In the genomic region with DNA sequence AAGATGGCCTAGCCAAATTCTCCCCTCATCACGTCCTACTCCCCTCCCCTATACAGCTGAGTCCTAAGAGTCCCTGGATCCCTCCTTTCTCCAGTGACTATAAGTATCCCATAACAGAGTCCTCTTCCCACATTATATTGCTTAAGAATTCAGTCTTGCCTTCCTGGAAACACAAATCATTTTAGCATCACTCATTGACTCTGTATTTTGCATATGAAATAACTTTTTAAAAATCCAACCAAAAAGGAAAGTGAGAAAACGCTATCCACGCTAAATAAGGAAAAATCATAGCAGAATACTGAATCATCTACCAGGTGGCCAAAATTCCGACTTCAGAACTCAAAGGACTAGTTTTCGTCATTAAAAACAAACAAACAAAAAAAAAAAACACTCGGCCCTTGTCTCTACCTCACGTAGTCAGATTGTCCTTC, we compare ENCODE assay signal across 9 cellular contexts.
A peak's percentile ranks its signal among the peaks of the same experiment; 100 is the strongest.
DNase-seq lines count a peak whose midpoint lies in the region; ATAC-seq, FAIRE-seq and TF ChIP-seq lines count a peak whose summit lies in the region.
"Had no signal": no experiment of that assay in that cellular context is flagged by ENCODE, and none has a peak within 500 bp of the region (broad histone marks: within the 10 kb centered on the region; RNA-seq: fewer than 3 reads in every experiment).

No MANE protein-coding gene starts in this region.

- H3K9me2 ChIP-seq in Loucy (replicated peaks; ENCODE audit: low read depth, low read length): no peaks in the 10 kb centered on the region

- H3K36me3 ChIP-seq in CD4-positive, CD25-positive, alpha-beta regulatory T cell (ENCODE audit: control insufficient read depth, insufficient read depth, low read length): no peaks in the 10 kb centered on the region
- H3K36me3 ChIP-seq in Loucy (ENCODE audit: insufficient read depth, low read length) (no peaks in the 10 kb centered on the region), pancreas (no peaks in the 10 kb centered on the region)

- H3K79me2 ChIP-seq in Loucy (ENCODE audit: insufficient read depth, low read length): no peaks in the 10 kb centered on the region

- no peak for TF ChIP-seq CTCF in Loucy (conservative IDR thresholded peaks at IDR 0.05; ENCODE audit: low read length)
- no peak for TF ChIP-seq CTCF in dorsolateral prefrontal cortex (IDR thresholded peaks at IDR 0.05 in 54 of 56, conservative IDR thresholded peaks at IDR 0.05 in 2 of 56; ENCODE audit: low read depth in 1 of 56, partially characterized antibody in 56 of 56)
- no peak for TF ChIP-seq CTCF in pancreas (IDR thresholded peaks at IDR 0.05)

- H3K4me3 ChIP-seq in CD4-positive, CD25-positive, alpha-beta regulatory T cell (ENCODE audit: low read depth, low read length): no peak overlapping the region
- H3K4me3 ChIP-seq in Loucy (ENCODE audit: low read length, poor library complexity, severe bottlenecking) (peak overlapping the region; percentile 63), dorsolateral prefrontal cortex (peak overlapping the region in 2 of 59 donors; percentile 10 to 43), pancreas (no peak overlapping the region)

- H3K27ac ChIP-seq in CD4-positive, CD25-positive, alpha-beta regulatory T cell (ENCODE audit: insufficient read depth, low read length, poor library complexity, severe bottlenecking): no peak overlapping the region
- H3K27ac ChIP-seq in dorsolateral prefrontal cortex (peak overlapping the region in 45 of 59 donors; percentile 19 to 86 (median 68)), pancreas (peak overlapping the region in 3 of 4 donors; percentile 49 to 80 (median 75))

- peaks cover 32% of the 10 kb centered on the region for H3K27me3 Mint-ChIP-seq in CD4-positive, CD25-positive, alpha-beta regulatory T cell

- H3K9me3 Mint-ChIP-seq in CD4-positive, CD25-positive, alpha-beta regulatory T cell: no peaks in the 10 kb centered on the region

- H3K9ac ChIP-seq in Loucy (ENCODE audit: low read depth, low read length, poor library complexity, severe bottlenecking): peak overlapping the region; percentile 65

- no peaks in the 10 kb centered on the region for H4K20me1 ChIP-seq in Loucy (ENCODE audit: insufficient read depth, low read length, poor library complexity, severe bottlenecking)

- no peaks in the 10 kb centered on the region for H3K36me3 Mint-ChIP-seq in CD4-positive, CD25-positive, alpha-beta regulatory T cell

- DNase-seq in CD4-positive, CD25-positive, alpha-beta regulatory T cell: no peak
- DNase-seq in dorsolateral prefrontal cortex (no peak), pancreas (no peak), NCI-H1436 treated with DMSO at 0.1 percent for 48 hours (lab: John Stamatoyannopoulos, UW) (no peak), posterior vena cava (ENCODE audit: low spot score) (no peak), NCI-H774 (lab: John Stamatoyannopoulos, UW) (no peak), middle frontal gyrus (ENCODE audit: extremely low spot score, low spot score) (no peak)
- DNase-seq: SIG-M5 had no signal

- WGBS in pancreas, 2 donors: 84 to 87% methylated on average over 7 of the region's 7 CpGs

- FAIRE-seq in pancreas (lab: Jason Lieb, UNC): no peak

- no peak for ATAC-seq in CD4-positive, CD25-positive, alpha-beta regulatory T cell (ENCODE audit: low read depth in 2 of 2)
- ATAC-seq in pancreas: no peak

- peak overlapping the region; percentile 70 for H3K4me2 ChIP-seq in Loucy (ENCODE audit: low read depth, low read length, poor library complexity, severe bottlenecking)

- no peaks in the 10 kb centered on the region for H3K9me3 ChIP-seq in CD4-positive, CD25-positive, alpha-beta regulatory T cell (ENCODE audit: control insufficient read depth in 2 of 2, low read length in 2 of 2)
- H3K9me3 ChIP-seq in Loucy (ENCODE audit: insufficient read depth, low read depth, low read length) (no peaks in the 10 kb centered on the region), pancreas (no peaks in the 10 kb centered on the region)

- H3K27me3 ChIP-seq in CD4-positive, CD25-positive, alpha-beta regulatory T cell (ENCODE audit: control insufficient read depth, insufficient read depth, low read length): no peaks in the 10 kb centered on the region
- no peaks in the 10 kb centered on the region for H3K27me3 ChIP-seq in Loucy (ENCODE audit: insufficient read depth, low read length, poor library complexity, severe bottlenecking)
- no peaks in the 10 kb centered on the region for H3K27me3 ChIP-seq in dorsolateral prefrontal cortex
- H3K27me3 ChIP-seq in pancreas: no peaks in the 10 kb centered on the region

- H3K27ac Mint-ChIP-seq in CD4-positive, CD25-positive, alpha-beta regulatory T cell: peak overlapping the region in 2 of 3 donors; percentile 39 to 40

- intact Hi-C loops in dorsolateral prefrontal cortex (cut with DNase I): loop anchor here in 1 of 2 donors (5.0 kb wide), 1 partner anchor 260 kb away; no protein-coding TSS in a partner anchor
- intact Hi-C loops in pancreas (cut with DNase I): loop anchor here in 1 of 3 donors (5.0 kb wide), 1 partner anchor 200 kb away; no protein-coding TSS in a partner anchor
- intact Hi-C loops in posterior vena cava (cut with DNase I): loop anchor here in 1 of 2 donors (2.0 to 5.0 kb wide), 2 partner anchors 85 to 204 kb away; no protein-coding TSS in a partner anchor

- H3K4me1 ChIP-seq in CD4-positive, CD25-positive, alpha-beta regulatory T cell (ENCODE audit: control insufficient read depth, insufficient read depth, low read length, poor library complexity, severe bottlenecking): peaks cover 15% of the 10 kb centered on the region
- H3K4me1 ChIP-seq in Loucy (ENCODE audit: insufficient read depth, low read length, poor library complexity, severe bottlenecking): peaks cover 20% of the 10 kb centered on the region
- peaks cover 0 to 7% (median 0%) of the 10 kb centered on the region in 3 donors for H3K4me1 ChIP-seq in pancreas

- H3F3A ChIP-seq in Loucy (ENCODE audit: low read depth): no peaks in the 10 kb centered on the region

- peak overlapping the region; percentile 79 for H2AFZ ChIP-seq in Loucy (ENCODE audit: low read length)

- H3K4me3 Mint-ChIP-seq in CD4-positive, CD25-positive, alpha-beta regulatory T cell: no peak overlapping the region

- H3K4me1 Mint-ChIP-seq in CD4-positive, CD25-positive, alpha-beta regulatory T cell: peaks cover 11 to 25% (median 18%) of the 10 kb centered on the region in 4 donors
